Comparison of ENCODE assay signal across 10 cellular contexts in the genomic region with DNA sequence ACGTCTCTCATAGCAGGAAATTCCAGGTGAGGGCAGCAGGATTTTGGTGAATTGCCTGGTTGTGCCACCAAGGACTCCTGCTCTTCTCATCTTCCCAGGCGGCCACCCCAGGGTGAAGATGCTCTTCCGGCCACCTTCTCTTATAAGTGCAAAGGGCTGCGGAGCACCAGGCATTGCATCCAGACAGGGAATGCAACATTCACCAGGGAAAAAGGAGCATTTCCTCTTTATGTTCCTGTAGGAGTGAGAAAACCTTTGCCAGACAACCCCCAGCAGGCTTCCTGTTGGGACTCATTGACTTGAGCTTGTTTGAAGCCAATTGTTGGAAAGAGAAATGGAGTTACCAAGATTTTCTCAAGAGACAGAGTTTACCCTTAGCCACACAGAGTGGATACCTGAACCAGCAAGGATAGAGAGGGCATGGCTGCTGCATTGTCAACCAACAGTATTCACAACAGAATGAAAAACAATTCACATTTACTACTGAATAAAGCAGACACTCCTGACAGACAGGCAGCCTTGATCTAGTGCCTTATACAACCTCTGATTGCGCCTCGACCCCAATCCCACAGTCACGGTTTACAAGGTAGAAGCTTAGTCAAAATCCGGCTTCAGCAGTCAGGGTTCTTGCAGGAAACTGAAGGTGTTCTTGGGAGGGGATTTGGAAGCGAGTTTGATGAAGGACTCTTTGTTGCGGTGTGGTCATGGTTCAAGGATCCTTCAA. TPM values are rescaled to one million over a fixed set of nuclear protein-coding genes. Genes with fewer than 3 reads are reported as not detected.
DNase-seq lines count a peak whose midpoint lies in the region; ATAC-seq and TF ChIP-seq lines count a peak whose summit lies in the region.
"Had no signal": no experiment of that assay in that cellular context is flagged by ENCODE, and none has a peak within 500 bp of the region (broad histone marks: within the 10 kb centered on the region; RNA-seq: fewer than 3 reads in every experiment).

No MANE protein-coding gene starts in this region.

- ATAC-seq in activated naive CD4-positive, alpha-beta T cell treated with anti-CD3 and anti-CD28 coated beads, Interleukin-2, amount 50 U/mL, for 72 hours = peak in 1 of 2 donors; percentile 0
- ATAC-seq in upper lobe of left lung (ENCODE audit: low FRiP score in 2 of 2) = no peak

- peak overlapping the region; percentile 75 to 77 for H3K27ac Mint-ChIP-seq in activated naive CD4-positive, alpha-beta T cell treated with anti-CD3 and anti-CD28 coated beads, Interleukin-2, amount 50 U/mL, for 72 hours

- peak; percentile 9 for DNase-seq in stimulated activated CD4-positive, alpha-beta T cell treated with anti-CD3 and anti-CD28 coated beads, Interleukin-15, amount 100 ng/mL, for 24 hours
- DNase-seq in stimulated activated CD4-positive, alpha-beta T cell treated with anti-CD3 and anti-CD28 coated beads, Interleukin-2, amount 100 ng/mL, for 24 hours = no peak
- DNase-seq in activated naive CD4-positive, alpha-beta T cell treated with anti-CD3 and anti-CD28 coated beads, Interleukin-2, amount 50 U/mL, for 72 hours (ENCODE audit: low spot score in 2 of 2) = no peak
- peak; percentile 33 for DNase-seq in mesenteric fat pad (ENCODE audit: low spot score)
- no peak for DNase-seq in upper lobe of left lung
- DNase-seq in H7 = no peak
- DNase-seq in NOMO-1 treated with DMSO at 0.1 percent for 48 hours (lab: John Stamatoyannopoulos, UW; ENCODE audit: unreplicated experiment) = no peak
- no peak for DNase-seq in NCI-H345 (lab: John Stamatoyannopoulos, UW)
- DNase-seq: NCI-H1694 treated with DMSO at 0.1 percent for 48 hours had no signal

- no peaks in the 10 kb centered on the region for H3K9me3 ChIP-seq in upper lobe of left lung

- TF ChIP-seq POLR2A in upper lobe of left lung (IDR thresholded peaks at IDR 0.05) = no peak

- H3K27me3 ChIP-seq in upper lobe of left lung (no peaks in the 10 kb centered on the region), H7 (ENCODE audit: control insufficient read depth, insufficient read depth, low read length) (no peaks in the 10 kb centered on the region; the same call in none of the 2 replicates)

- peaks cover 0 to 11% of the 10 kb centered on the region in 2 donors for H3K36me3 Mint-ChIP-seq in activated naive CD4-positive, alpha-beta T cell treated with anti-CD3 and anti-CD28 coated beads, Interleukin-2, amount 50 U/mL, for 72 hours

- H3K27ac ChIP-seq in upper lobe of left lung = peak overlapping the region; percentile 98 to 99 (median 98)
- H3K27ac ChIP-seq: C4-2B had no signal

- H3K4me1 ChIP-seq in upper lobe of left lung = peaks cover 26 to 53% (median 35%) of the 10 kb centered on the region in 4 donors

- peak in 1 of 4 donors; percentile 3 for TF ChIP-seq EP300 in upper lobe of left lung (IDR thresholded peaks at IDR 0.05)

- no peak for TF ChIP-seq CTCF in upper lobe of left lung (IDR thresholded peaks at IDR 0.05)

- H3K36me3 ChIP-seq in upper lobe of left lung (no peaks in the 10 kb centered on the region), H7 (replicated peaks; ENCODE audit: control insufficient read depth, insufficient read depth, low read length) (no peaks in the 10 kb centered on the region)

- no peaks in the 10 kb centered on the region for H3K9me3 Mint-ChIP-seq in activated naive CD4-positive, alpha-beta T cell treated with anti-CD3 and anti-CD28 coated beads, Interleukin-2, amount 50 U/mL, for 72 hours

- H3K4me3 ChIP-seq in upper lobe of left lung (no peak overlapping the region), H7 (ENCODE audit: insufficient read depth, low read depth, low read length) (no peak overlapping the region)

- 80 to 87% methylated on average over 10 of the region's 10 CpGs for WGBS in upper lobe of left lung, 2 donors

RNA-seq across cellular contexts. Expression of gene ATP11A, which starts 1.8 kb away (rescaled TPM):
- 10 to 100 TPM; 33.1 to 53.7 TPM for total RNA-seq in activated naive CD4-positive, alpha-beta T cell treated with anti-CD3 and anti-CD28 coated beads, Interleukin-2, amount 50 U/mL, for 72 hours
- total RNA-seq in mesenteric fat pad = 63.5 TPM
- total RNA-seq in upper lobe of left lung = 100 to 1,000 TPM; 159 to 285 (median 260) TPM
- total RNA-seq in H7 (2014; rRNA removed; shearing (Covaris generic)) = 9.9 and 14.7 TPM in 2 replicates

Comparison
In these comparisons a context has a peak if more than half of its experiments do, and no peak if none do; other contexts are left out.
1. DNase-seq: peak in stimulated activated CD4-positive, alpha-beta T cell treated with anti-CD3 and anti-CD28 coated beads, Interleukin-15, amount 100 ng/mL, for 24 hours (single experiment) and mesenteric fat pad (single experiment); none in stimulated activated CD4-positive, alpha-beta T cell treated with anti-CD3 and anti-CD28 coated beads, Interleukin-2, amount 100 ng/mL, for 24 hours (0 of 2), activated naive CD4-positive, alpha-beta T cell treated with anti-CD3 and anti-CD28 coated beads, Interleukin-2, amount 50 U/mL, for 72 hours (0 of 2), upper lobe of left lung (0 of 2), H7 (single experiment), NOMO-1 treated with DMSO at 0.1 percent for 48 hours (single experiment) and NCI-H345 (single experiment).